In genomic region chr18:58615150-58616132, GRCh38 we compare ENCODE assay signal across 1 cellular context.
TF ChIP-seq lines count a peak whose summit lies in the region.

No MANE protein-coding gene starts in this region.

TF ChIP-seq in SK-N-SH, 30 proteins besides CTCF, POLR2A, EP300 and RAD21 (continued from another document):
- TF ChIP-seq, protein P1, sequence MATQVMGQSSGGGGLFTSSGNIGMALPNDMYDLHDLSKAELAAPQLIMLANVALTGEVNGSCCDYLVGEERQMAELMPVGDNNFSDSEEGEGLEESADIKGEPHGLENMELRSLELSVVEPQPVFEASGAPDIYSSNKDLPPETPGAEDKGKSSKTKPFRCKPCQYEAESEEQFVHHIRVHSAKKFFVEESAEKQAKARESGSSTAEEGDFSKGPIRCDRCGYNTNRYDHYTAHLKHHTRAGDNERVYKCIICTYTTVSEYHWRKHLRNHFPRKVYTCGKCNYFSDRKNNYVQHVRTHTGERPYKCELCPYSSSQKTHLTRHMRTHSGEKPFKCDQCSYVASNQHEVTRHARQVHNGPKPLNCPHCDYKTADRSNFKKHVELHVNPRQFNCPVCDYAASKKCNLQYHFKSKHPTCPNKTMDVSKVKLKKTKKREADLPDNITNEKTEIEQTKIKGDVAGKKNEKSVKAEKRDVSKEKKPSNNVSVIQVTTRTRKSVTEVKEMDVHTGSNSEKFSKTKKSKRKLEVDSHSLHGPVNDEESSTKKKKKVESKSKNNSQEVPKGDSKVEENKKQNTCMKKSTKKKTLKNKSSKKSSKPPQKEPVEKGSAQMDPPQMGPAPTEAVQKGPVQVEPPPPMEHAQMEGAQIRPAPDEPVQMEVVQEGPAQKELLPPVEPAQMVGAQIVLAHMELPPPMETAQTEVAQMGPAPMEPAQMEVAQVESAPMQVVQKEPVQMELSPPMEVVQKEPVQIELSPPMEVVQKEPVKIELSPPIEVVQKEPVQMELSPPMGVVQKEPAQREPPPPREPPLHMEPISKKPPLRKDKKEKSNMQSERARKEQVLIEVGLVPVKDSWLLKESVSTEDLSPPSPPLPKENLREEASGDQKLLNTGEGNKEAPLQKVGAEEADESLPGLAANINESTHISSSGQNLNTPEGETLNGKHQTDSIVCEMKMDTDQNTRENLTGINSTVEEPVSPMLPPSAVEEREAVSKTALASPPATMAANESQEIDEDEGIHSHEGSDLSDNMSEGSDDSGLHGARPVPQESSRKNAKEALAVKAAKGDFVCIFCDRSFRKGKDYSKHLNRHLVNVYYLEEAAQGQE (IDR thresholded peaks at IDR 0.05; ENCODE audit: low read depth, low read length) = no peak
- TF ChIP-seq NRF1 (IDR thresholded peaks at IDR 0.05; ENCODE audit: low read depth, low read length) = no peak
- TF ChIP-seq ZBTB33 (IDR thresholded peaks at IDR 0.05; ENCODE audit: borderline replicate concordance, low read depth) = no peak
- no peak for TF ChIP-seq SIN3A (IDR thresholded peaks at IDR 0.05; ENCODE audit: borderline replicate concordance, low read depth, low read length)
TF ChIP-seq in SK-N-SH: peak in this region for 0.
